Comparison of ENCODE assay signal across 10 cellular contexts in the genomic region with DNA sequence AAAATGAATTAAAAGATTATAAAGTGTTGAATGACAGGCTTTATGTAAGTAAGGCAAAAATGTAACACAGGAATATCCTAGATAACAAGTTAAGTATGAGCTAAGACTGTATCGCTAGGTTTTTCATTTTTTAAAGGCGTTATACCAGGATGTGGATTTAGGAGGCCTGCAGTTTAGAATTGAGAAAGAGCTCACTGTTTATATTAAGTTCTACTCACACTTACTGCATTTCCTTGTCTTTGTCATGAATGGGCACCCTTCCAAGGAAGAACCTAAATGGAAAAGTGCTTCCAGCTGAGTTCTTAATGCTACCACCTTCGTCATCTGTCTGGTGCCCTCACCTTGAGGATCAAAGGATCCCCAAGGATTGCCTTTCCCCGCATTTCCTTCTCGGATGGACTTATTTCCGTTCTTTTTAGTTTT.
DNase-seq lines count a peak whose midpoint lies in the region; FAIRE-seq and TF ChIP-seq lines count a peak whose summit lies in the region.
"Had no signal": no experiment of that assay in that cellular context is flagged by ENCODE, and none has a peak within 500 bp of the region (broad histone marks: within the 10 kb centered on the region; RNA-seq: fewer than 3 reads in every experiment).

No MANE protein-coding gene starts in this region.

- DNase-seq in AG04449 (ENCODE audit: low read depth, low spot score) (peak; percentile 65), brain microvascular endothelial cell (peak; percentile 78), epidermal melanocyte (ENCODE audit: insufficient read length, low spot score) (no peak), GM12892 (ENCODE audit: insufficient read length) (no peak), activated T-cell treated with anti-CD3 and anti-CD28 coated beads for 4 hours (no peak), T-helper 2 cell (no peak)
- DNase-seq: H7 had no signal

- in situ Hi-C loops in brain microvascular endothelial cell (cut with HindIII; ENCODE audit: low pct_ligation_motif_present, low sequenced_read_pairs): no loop called here

- H3K9me3 ChIP-seq in HUES64 (ENCODE audit: insufficient read depth, low read depth, low read length) (no peaks in the 10 kb centered on the region), iPS-15b (ENCODE audit: control insufficient read depth, insufficient read depth, low read length) (no peaks in the 10 kb centered on the region)

- peak overlapping the region; percentile 64 for H3K9ac ChIP-seq in HUES64 (ENCODE audit: low read depth, low read length)
- no peak overlapping the region for H3K9ac ChIP-seq in iPS-15b (ENCODE audit: low read depth, low read length)

- 5% methylated on average over 5 of the region's 6 CpGs for WGBS in HUES64

- POLR2A ChIA-PET in AG04449 (lab: Yijun Ruan, JAX): no interaction called here

- no peak for FAIRE-seq in GM12892 (lab: Jason Lieb, UNC)

- H3K4me1 ChIP-seq in HUES64 (ENCODE audit: insufficient read depth, low read length) (peaks cover 68% of the 10 kb centered on the region), iPS-15b (ENCODE audit: control insufficient read depth, insufficient read depth, low read length) (peaks cover 57% of the 10 kb centered on the region)

- no peak for TF ChIP-seq CTCF in AG04449 (IDR thresholded peaks at IDR 0.05; ENCODE audit: insufficient read depth, low read length, missing control alignments)
- no peak for TF ChIP-seq CTCF in brain microvascular endothelial cell (IDR thresholded peaks at IDR 0.05; ENCODE audit: low read depth, low read length, missing control alignments)

- no peaks in the 10 kb centered on the region for H3K27me3 ChIP-seq in HUES64 (ENCODE audit: insufficient read depth, low read length)
- H3K27me3 ChIP-seq in brain microvascular endothelial cell (replicated peaks): no peaks in the 10 kb centered on the region
- no peaks in the 10 kb centered on the region for H3K27me3 ChIP-seq in iPS-15b (ENCODE audit: control insufficient read depth, insufficient read depth, low read length)

- no peak for TF ChIP-seq POLR2A in GM12892 (IDR thresholded peaks at IDR 0.05; ENCODE audit: low read depth, low read length)

- H3K4me3 ChIP-seq in AG04449 (ENCODE audit: low read depth, low read length): no peak overlapping the region
- H3K4me3 ChIP-seq in HUES64 (ENCODE audit: low read length): peak overlapping the region; percentile 42
- H3K4me3 ChIP-seq in brain microvascular endothelial cell (ENCODE audit: low read depth, low read length): no peak overlapping the region
- H3K4me3 ChIP-seq in iPS-15b (ENCODE audit: low read depth, low read length): peak overlapping the region; percentile 1

- H3K36me3 ChIP-seq in HUES64 (ENCODE audit: insufficient read depth, low read length) (no peaks in the 10 kb centered on the region), brain microvascular endothelial cell (replicated peaks) (no peaks in the 10 kb centered on the region), iPS-15b (ENCODE audit: control insufficient read depth, insufficient read depth, low read length) (no peaks in the 10 kb centered on the region)

- peak overlapping the region; percentile 95 for H3K27ac ChIP-seq in HUES64 (ENCODE audit: low read depth, low read length)
- peak overlapping the region; percentile 48 for H3K27ac ChIP-seq in brain microvascular endothelial cell
- H3K27ac ChIP-seq: C4-2B had no signal

- CTCF ChIA-PET in AG04449 (lab: Yijun Ruan, JAX): interaction anchor here (1.3 kb wide), 1 partner anchor 10 kb away, joined by 3 read pairs; no protein-coding TSS in a partner anchor

Comparison
In these comparisons a context has a peak if more than half of its experiments do, and no peak if none do; other contexts are left out.
1. DNase-seq: peak in AG04449 (single experiment) and brain microvascular endothelial cell (single experiment); none in epidermal melanocyte (single experiment), GM12892 (single experiment), activated T-cell treated with anti-CD3 and anti-CD28 coated beads for 4 hours (single experiment) and T-helper 2 cell (0 of 5).
2. H3K4me3 ChIP-seq: peak in HUES64 (single experiment) and iPS-15b (single experiment); none in AG04449 (single experiment) and brain microvascular endothelial cell (single experiment).